29 cellular contexts compared by ENCODE assay signal in the genomic region with DNA sequence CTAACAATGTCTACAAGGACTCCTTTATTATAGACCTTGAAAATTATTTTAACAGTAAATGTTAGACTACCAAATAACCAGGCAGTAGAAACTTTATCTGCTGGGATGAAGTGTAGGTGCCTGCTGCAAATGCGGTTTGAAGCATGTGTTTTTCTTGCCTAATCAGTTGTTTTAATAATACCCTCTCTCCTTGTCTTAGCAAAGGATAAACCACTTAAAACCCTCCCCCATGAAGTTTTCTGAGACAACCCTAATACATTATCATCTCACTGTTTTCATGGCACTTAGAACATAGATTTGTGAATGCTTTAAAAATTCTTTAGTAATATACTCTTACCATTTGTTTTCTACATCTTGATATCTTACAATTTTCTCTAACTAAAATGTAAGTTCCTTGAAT.
"Had no signal": no experiment of that assay in that cellular context is flagged by ENCODE, and none has a peak within 500 bp of the region (broad histone marks: within the 10 kb centered on the region; RNA-seq: fewer than 3 reads in every experiment).

No MANE protein-coding gene starts in this region.

- H3K36me3 ChIP-seq: colonic mucosa, gastrocnemius medialis, ovary, sigmoid colon, tibial artery, upper lobe of left lung, uterus had no signal

- H3K27me3 Mint-ChIP-seq: dendritic cell treated with granulocyte-macrophage colony-stimulating factor and Interleukin-4, amounts not matched to agents 40 ng/mL and 50 ng/mL, for 4 days; naive thymus-derived CD8-positive, alpha-beta T cell; stimulated activated memory B cell treated with anti-CD40 and anti-IgM and Interleukin-4, amounts not matched to agents 10 μg/mL and 1 μg/mL and 100 μg/mL, for 72 hours had no signal

- H3K9me3 Mint-ChIP-seq: dendritic cell treated with granulocyte-macrophage colony-stimulating factor and Interleukin-4, amounts not matched to agents 40 ng/mL and 50 ng/mL, for 4 days; endodermal cell; stimulated activated memory B cell treated with anti-CD40 and anti-IgM and Interleukin-4, amounts not matched to agents 10 μg/mL and 1 μg/mL and 100 μg/mL, for 72 hours had no signal

- H3K4me3 ChIP-seq: colonic mucosa, gastrocnemius medialis, ovary, psoas muscle, sigmoid colon, testis, tibial artery, upper lobe of left lung, uterus had no signal

- H3K36me3 Mint-ChIP-seq: naive thymus-derived CD8-positive, alpha-beta T cell; stimulated activated memory B cell treated with anti-CD40 and anti-IgM and Interleukin-4, amounts not matched to agents 10 μg/mL and 1 μg/mL and 100 μg/mL, for 72 hours had no signal

- H3K4me1 Mint-ChIP-seq: naive thymus-derived CD8-positive, alpha-beta T cell; stimulated activated memory B cell treated with anti-CD40 and anti-IgM and Interleukin-4, amounts not matched to agents 10 μg/mL and 1 μg/mL and 100 μg/mL, for 72 hours had no signal

- H3K4me3 Mint-ChIP-seq: dendritic cell treated with granulocyte-macrophage colony-stimulating factor and Interleukin-4, amounts not matched to agents 40 ng/mL and 50 ng/mL, for 4 days; endodermal cell; naive thymus-derived CD8-positive, alpha-beta T cell; stimulated activated memory B cell treated with anti-CD40 and anti-IgM and Interleukin-4, amounts not matched to agents 10 μg/mL and 1 μg/mL and 100 μg/mL, for 72 hours had no signal

- H3K4me1 ChIP-seq: colonic mucosa, gastrocnemius medialis, psoas muscle, sigmoid colon, testis, tibial artery, upper lobe of left lung, uterus had no signal

- ATAC-seq: esophagus mucosa; gastrocnemius medialis; left lobe of liver; naive thymus-derived CD8-positive, alpha-beta T cell; psoas muscle; right cardiac atrium; stimulated activated memory B cell treated with anti-CD40 and anti-IgM and Interleukin-4, amounts not matched to agents 10 μg/mL and 1 μg/mL and 100 μg/mL, for 72 hours; stimulated activated naive CD8-positive, alpha-beta T cell treated with anti-CD3 and anti-CD28 coated beads, Interleukin-15, Interleukin-2, amounts not matched to agents 100 U/mL and 50 U/mL, for 24 hours had no signal

- DNase-seq: colonic mucosa; effector CD8-positive, alpha-beta T cell; endodermal cell; foreskin fibroblast; gastrocnemius medialis; head of caudate nucleus; kidney; mammary epithelial cell; mesendoderm; naive thymus-derived CD8-positive, alpha-beta T cell; occipital lobe; ovary; posterior cingulate gyrus; psoas muscle; right cardiac atrium; sigmoid colon; stimulated activated CD4-positive, alpha-beta T cell treated with anti-CD3 and anti-CD28 coated beads, Interleukin-2, amount 100 ng/mL, for 24 hours; stimulated activated CD4-positive, alpha-beta T cell treated with anti-CD3 and anti-CD28 coated beads, Interleukin-4, amount 100 ng/mL, for 24 hours; stimulated activated naive CD8-positive, alpha-beta T cell treated with anti-CD3 and anti-CD28 coated beads, Interleukin-15, Interleukin-2, amounts not matched to agents 100 U/mL and 50 U/mL, for 24 hours; substantia nigra; testis; tibial artery; upper lobe of left lung; uterus had no signal

- H3K27ac Mint-ChIP-seq: dendritic cell treated with granulocyte-macrophage colony-stimulating factor and Interleukin-4, amounts not matched to agents 40 ng/mL and 50 ng/mL, for 4 days; endodermal cell; naive thymus-derived CD8-positive, alpha-beta T cell; stimulated activated memory B cell treated with anti-CD40 and anti-IgM and Interleukin-4, amounts not matched to agents 10 μg/mL and 1 μg/mL and 100 μg/mL, for 72 hours had no signal

- H3K27ac ChIP-seq: colonic mucosa, epithelial cell of prostate, gastrocnemius medialis, ovary, psoas muscle, sigmoid colon, testis, tibial artery, upper lobe of left lung, uterus had no signal

- H3K9me3 ChIP-seq: colonic mucosa, gastrocnemius medialis, ovary, psoas muscle, sigmoid colon, testis, tibial artery, upper lobe of left lung, uterus had no signal
